ENCODE assay signal across 23 cellular contexts in genomic region chr5:14101922-14102321, GRCh38. TPM values are rescaled to one million over a fixed set of nuclear protein-coding genes. Genes with fewer than 3 reads are reported as not detected.
A peak's percentile ranks its signal among the peaks of the same experiment; 100 is the strongest.
DNase-seq lines count a peak whose midpoint lies in the region; ATAC-seq lines count a peak whose summit lies in the region.
"Had no signal": no experiment of that assay in that cellular context is flagged by ENCODE, and none has a peak within 500 bp of the region (broad histone marks: within the 10 kb centered on the region; RNA-seq: fewer than 3 reads in every experiment).

No MANE protein-coding gene starts in this region.

- no peak overlapping the region for H2AK5ac ChIP-seq in mesendoderm (ENCODE audit: low read length)

- no peak overlapping the region for H2BK120ac ChIP-seq in mesendoderm (ENCODE audit: low read depth, low read length)

- no peak overlapping the region for H3K27ac ChIP-seq in mesendoderm (ENCODE audit: low read depth, low read length)
- H3K27ac ChIP-seq: breast epithelium, PC-9, psoas muscle, SJCRH30, tibial artery had no signal

- H3K18ac ChIP-seq in mesendoderm (ENCODE audit: low read length) = no peak overlapping the region

- H3K36me3 ChIP-seq in mesendoderm (ENCODE audit: control insufficient read depth, insufficient read depth, low read length) = no peaks in the 10 kb centered on the region
- H3K36me3 ChIP-seq: breast epithelium, SJCRH30, tibial artery had no signal

- no peak overlapping the region for H2BK15ac ChIP-seq in mesendoderm (replicated peaks; ENCODE audit: low read depth)

- H3K27me3 ChIP-seq in mesendoderm (ENCODE audit: insufficient read depth, low read length, poor library complexity) = no peaks in the 10 kb centered on the region
- H3K27me3 ChIP-seq: breast epithelium, SJCRH30, tibial artery had no signal

- H3K9ac ChIP-seq in mesendoderm (ENCODE audit: low read length) = no peak overlapping the region

- peak overlapping the region; percentile 6 for H2BK5ac ChIP-seq in mesendoderm (ENCODE audit: low read length)

- no peak overlapping the region for H3K23ac ChIP-seq in mesendoderm (ENCODE audit: low read length)

- no peak overlapping the region for H3K4ac ChIP-seq in mesendoderm (ENCODE audit: low read depth, low read length)

- H3K79me2 ChIP-seq in mesendoderm (ENCODE audit: control insufficient read depth, insufficient read depth, low read length) = no peaks in the 10 kb centered on the region

- H4K5ac ChIP-seq in mesendoderm (ENCODE audit: low read length) = no peak overlapping the region

- in situ Hi-C loops in G401 (cut with HindIII; ENCODE audit: low sequenced_read_pairs) = no loop called here

- H3K79me1 ChIP-seq in mesendoderm (ENCODE audit: low read length) = no peaks in the 10 kb centered on the region

- WGBS in mesendoderm (ENCODE audit: extremely low coverage, insufficient coverage, low lambda C conversion rate) = no CpG with 5 or more reads among the region's 2 CpGs

- no peak overlapping the region for H3K56ac ChIP-seq in mesendoderm (ENCODE audit: low read length)

- DNase-seq in G401 (ENCODE audit: low spot score) = peak; percentile 18
- DNase-seq in NCI-H460 (ENCODE audit: extremely low read depth, low read depth) = peak; percentile 79
- DNase-seq in ecto neural progenitor cell (ENCODE audit: low spot score) = peak; percentile 62
- peak; percentile 92 for DNase-seq in mesendoderm
- no peak for DNase-seq in germinal center (ENCODE audit: low spot score)
- DNase-seq in LoVo (ENCODE audit: low spot score) = no peak
- DNase-seq: activated CD4-positive, alpha-beta T cell treated with anti-CD3 and anti-CD28 coated beads, Interleukin-2, amount 10 ng/mL, durations not matched to agents 7 days and 5 days; NCI-H1694 treated with DMSO at 0.1 percent for 48 hours; NCI-H2227 treated with DMSO at 0.1 percent for 48 hours; PC-9; psoas muscle; SJCRH30; stimulated activated CD4-positive, alpha-beta T cell treated with anti-CD3 and anti-CD28 coated beads, Interleukin-4, amount 100 ng/mL, for 1 hour; stimulated activated naive CD8-positive, alpha-beta T cell treated with anti-CD3 and anti-CD28 coated beads, Interleukin-15, Interleukin-2, amounts not matched to agents 100 U/mL and 50 U/mL, for 24 hours; T-helper 17 cell; tibial artery had no signal

- ATAC-seq in HG02852 (IDR thresholded peaks at IDR 0.05; ENCODE audit: unreplicated experiment) = no peak
- ATAC-seq in activated T-helper 17 cell treated with anti-CD3 and anti-CD28 coated beads, Interleukin-2, amount 50 U/mL, for 72 hours (replicated peaks) = no peak
- ATAC-seq: GM12878; psoas muscle; stimulated activated naive CD8-positive, alpha-beta T cell treated with anti-CD3 and anti-CD28 coated beads, Interleukin-15, Interleukin-2, amounts not matched to agents 100 U/mL and 50 U/mL, for 24 hours; T-helper 17 cell had no signal

- H3K4me2 ChIP-seq in mesendoderm (ENCODE audit: low read length) = no peak overlapping the region
- H3K4me2 ChIP-seq: PC-9, smooth muscle cell had no signal

- H3K4me3 ChIP-seq in mesendoderm (ENCODE audit: low read length) = no peak overlapping the region
- H3K4me3 ChIP-seq: breast epithelium, GM12878, PC-9, psoas muscle, SJCRH30, smooth muscle cell, tibial artery had no signal

- H3K4me1 Mint-ChIP-seq in activated T-helper 17 cell treated with anti-CD3 and anti-CD28 coated beads, Interleukin-2, amount 50 U/mL, for 72 hours = no peaks in the 10 kb centered on the region
- H3K4me1 Mint-ChIP-seq: activated CD4-positive, alpha-beta T cell treated with anti-CD3 and anti-CD28 coated beads, Interleukin-2, amount 10 ng/mL, durations not matched to agents 7 days and 5 days; T-helper 17 cell had no signal

- H4K8ac ChIP-seq in mesendoderm (ENCODE audit: low read depth, low read length) = no peak overlapping the region

- H3K36me3 Mint-ChIP-seq in activated T-helper 17 cell treated with anti-CD3 and anti-CD28 coated beads, Interleukin-2, amount 50 U/mL, for 72 hours (ENCODE audit: low read depth) = no peaks in the 10 kb centered on the region

- no peaks in the 10 kb centered on the region for H3K4me1 ChIP-seq in mesendoderm (ENCODE audit: control insufficient read depth, low read depth, low read length)
- H3K4me1 ChIP-seq: breast epithelium, psoas muscle had no signal

- no peak overlapping the region for H3K27ac Mint-ChIP-seq in activated T-helper 17 cell treated with anti-CD3 and anti-CD28 coated beads, Interleukin-2, amount 50 U/mL, for 72 hours
- H3K27ac Mint-ChIP-seq: activated CD4-positive, alpha-beta T cell treated with anti-CD3 and anti-CD28 coated beads, Interleukin-2, amount 10 ng/mL, durations not matched to agents 7 days and 5 days; dendritic cell treated with granulocyte-macrophage colony-stimulating factor and Interleukin-4, amounts not matched to agents 40 ng/mL and 50 ng/mL, for 4 days; IgD-negative memory B cell; T-helper 17 cell had no signal

- no peak overlapping the region for H3K4me3 Mint-ChIP-seq in activated T-helper 17 cell treated with anti-CD3 and anti-CD28 coated beads, Interleukin-2, amount 50 U/mL, for 72 hours
- H3K4me3 Mint-ChIP-seq: activated CD4-positive, alpha-beta T cell treated with anti-CD3 and anti-CD28 coated beads, Interleukin-2, amount 10 ng/mL, durations not matched to agents 7 days and 5 days; dendritic cell treated with granulocyte-macrophage colony-stimulating factor and Interleukin-4, amounts not matched to agents 40 ng/mL and 50 ng/mL, for 4 days; IgD-negative memory B cell; T-helper 17 cell had no signal

- H3K9me3 Mint-ChIP-seq in activated T-helper 17 cell treated with anti-CD3 and anti-CD28 coated beads, Interleukin-2, amount 50 U/mL, for 72 hours = peaks cover 8% of the 10 kb centered on the region
- H3K9me3 Mint-ChIP-seq: activated CD4-positive, alpha-beta T cell treated with anti-CD3 and anti-CD28 coated beads, Interleukin-2, amount 10 ng/mL, durations not matched to agents 7 days and 5 days had no signal

- peaks cover 24% of the 10 kb centered on the region for H3K27me3 Mint-ChIP-seq in activated T-helper 17 cell treated with anti-CD3 and anti-CD28 coated beads, Interleukin-2, amount 50 U/mL, for 72 hours

RNA-seq across cellular contexts. Expression of gene TRIO, which starts 41.2 kb away (rescaled TPM):
- 42.1 and 50.0 TPM in 2 replicates for total RNA-seq in G401 (2014; rRNA removed; shearing (Covaris generic))
- total RNA-seq in NCI-H460 (2014; rRNA removed; shearing (Covaris generic)) = 96.0 and 106 TPM in 2 replicates
- 126 and 144 TPM in 2 replicates for polyA plus RNA-seq in NCI-H460 (2014; cell fraction: nucleus; rRNA removed)
- polyA plus RNA-seq in mesendoderm (2013, experiment 1 of 2) = 32.6 TPM
- 32.2 TPM for polyA plus RNA-seq in mesendoderm (2013, experiment 2 of 2)
- 10 to 100 TPM; 13.6 to 21.5 TPM for total RNA-seq in activated T-helper 17 cell treated with anti-CD3 and anti-CD28 coated beads, Interleukin-2, amount 50 U/mL, for 72 hours

Comparison
In these comparisons a context has a peak if more than half of its experiments do, and no peak if none do; other contexts are left out.
1. DNase-seq: peak in G401 (single experiment), NCI-H460 (single experiment), ecto neural progenitor cell (single experiment) and mesendoderm (single experiment); none in germinal center (single experiment) and LoVo (single experiment).